13 cellular contexts compared by ENCODE assay signal in genomic region chr21:43806017-43806710, GRCh38. TPM values are rescaled to one million over a fixed set of nuclear protein-coding genes. Genes with fewer than 3 reads are reported as not detected.
A peak's percentile ranks its signal among the peaks of the same experiment; 100 is the strongest.
DNase-seq lines count a peak whose midpoint lies in the region; ATAC-seq and TF ChIP-seq lines count a peak whose summit lies in the region.
"Had no signal": no experiment of that assay in that cellular context is flagged by ENCODE, and none has a peak within 500 bp of the region (broad histone marks: within the 10 kb centered on the region; RNA-seq: fewer than 3 reads in every experiment).

No MANE protein-coding gene starts in this region.

- peaks cover 4% of the 10 kb centered on the region for H3K4me1 Mint-ChIP-seq in activated naive CD8-positive, alpha-beta T cell (ENCODE audit: low read depth)

- ATAC-seq in HG03103 (IDR thresholded peaks at IDR 0.05; ENCODE audit: low read depth, unreplicated experiment) = peak; percentile 13
- no peak for ATAC-seq in HG02571 (IDR thresholded peaks at IDR 0.05; ENCODE audit: unreplicated experiment)
- ATAC-seq in esophagus mucosa = no peak
- ATAC-seq: left ventricle myocardium superior had no signal

- H3K9me3 Mint-ChIP-seq in activated naive CD8-positive, alpha-beta T cell (ENCODE audit: low read depth) = no peaks in the 10 kb centered on the region

- BruUV-seq in A673 (replicated peaks; lab: Mats Ljungman, UMichigan) = TSS peak; percentile 14

- intact Hi-C loops in A673 (cut with micrococcal nuclease; ENCODE audit: unreplicated experiment) = no loop called here
- intact Hi-C loops in ascending aorta (cut with DNase I) = no loop called here

- no peak overlapping the region for H3K4me3 Mint-ChIP-seq in activated naive CD8-positive, alpha-beta T cell

- H3K36me3 ChIP-seq in A673 (ENCODE audit: insufficient read depth, low read length, poor library complexity, severe bottlenecking) (peaks cover 28% of the 10 kb centered on the region), ascending aorta (peaks cover 30 to 36% of the 10 kb centered on the region in 2 donors)

- POLR2A ChIA-PET in A673 (lab: Charles Lee; ENCODE audit: low non-redundant PET) = no interaction called here

- peak overlapping the region; percentile 5 for H3K27ac Mint-ChIP-seq in activated naive CD8-positive, alpha-beta T cell

- H3K4me3 ChIP-seq in A673 (ENCODE audit: low read depth, low read length, poor library complexity, severe bottlenecking) = no peak overlapping the region
- no peak overlapping the region for H3K4me3 ChIP-seq in GM12864 (ENCODE audit: low read depth, low read length)
- no peak overlapping the region for H3K4me3 ChIP-seq in ascending aorta
- H3K4me3 ChIP-seq: upper lobe of left lung had no signal

- TF ChIP-seq CTCF in A673 (conservative IDR thresholded peaks at IDR 0.05; ENCODE audit: low read depth, low read length) (no peak), GM12864 (IDR thresholded peaks at IDR 0.05; ENCODE audit: low read depth, low read length, missing control alignments) (no peak), ascending aorta (IDR thresholded peaks at IDR 0.05) (no peak)

- H3K36me3 Mint-ChIP-seq in activated naive CD8-positive, alpha-beta T cell = no peaks in the 10 kb centered on the region

- no peaks in the 10 kb centered on the region for H3K27me3 Mint-ChIP-seq in activated naive CD8-positive, alpha-beta T cell

- peaks cover 7% of the 10 kb centered on the region for H3K4me1 ChIP-seq in A673 (ENCODE audit: insufficient read depth, low read length, poor library complexity, severe bottlenecking)
- H3K4me1 ChIP-seq in ascending aorta = peaks cover 0 to 6% of the 10 kb centered on the region in 2 donors

- H3K27me3 ChIP-seq in A673 (replicated peaks; ENCODE audit: insufficient read depth, low read depth, low read length, poor library complexity) (no peaks in the 10 kb centered on the region), ascending aorta (no peaks in the 10 kb centered on the region)
- H3K27me3 ChIP-seq: upper lobe of left lung had no signal

- H3K27ac ChIP-seq in A673 (ENCODE audit: low read depth, low read length, poor library complexity, severe bottlenecking) (peak overlapping the region; percentile 42), ascending aorta (no peak overlapping the region)

- DNase-seq in A673 (ENCODE audit: low spot score) (no peak), GM12864 (ENCODE audit: low read depth) (peak; percentile 18), COR-L47 (lab: John Stamatoyannopoulos, UW) (no peak), ascending aorta (ENCODE audit: low spot score in 2 of 2) (no peak)
- DNase-seq: activated CD8-positive, alpha-beta memory T cell treated with anti-CD3 and anti-CD28 coated beads, Interleukin-2, amount 50 U/mL, for 48 hours; HCEC 1CT; left ventricle myocardium superior; SHP77 treated with DMSO at 0.1 percent for 48 hours had no signal

- CTCF ChIA-PET in A673 (lab: Charles Lee) = no interaction called here

- H3K9me3 ChIP-seq in A673 (ENCODE audit: low read depth, low read length, poor library complexity, severe bottlenecking) (no peaks in the 10 kb centered on the region), ascending aorta (no peaks in the 10 kb centered on the region)
- H3K9me3 ChIP-seq: upper lobe of left lung had no signal

RNA-seq across cellular contexts. Expression of gene RRP1, which starts 16.8 kb away (rescaled TPM):
- 72.5 and 86.4 TPM in 2 replicates for total RNA-seq in A673 (2021)
- total RNA-seq in esophagus mucosa = 30.8 TPM
- 52.0 TPM for total RNA-seq in ascending aorta

RNA-seq across cellular contexts. Expression of gene CSTB, which starts 30.1 kb away (rescaled TPM):
- total RNA-seq in A673 (2021) = 44.1 and 55.9 TPM in 2 replicates
- total RNA-seq in esophagus mucosa = 2,371 TPM
- 8.7 TPM for total RNA-seq in ascending aorta

RNA-seq across cellular contexts. Expression of gene AGPAT3, which starts 58.9 kb away (rescaled TPM):
- total RNA-seq in A673 (2021) (68.7 and 69.6 TPM in 2 replicates), esophagus mucosa (49.1 TPM), ascending aorta (65.9 TPM)

Comparison
In these comparisons a context has a peak if more than half of its experiments do, and no peak if none do; other contexts are left out.
1. RNA of gene CSTB, which starts 30.1 kb away (total RNA-seq): 2,371 TPM in esophagus mucosa (single experiment); 44.1 to 55.9 TPM in A673 and 8.7 TPM in ascending aorta (single experiment); every median in the first group is over 10 times any median in the second.